In the genomic region with DNA sequence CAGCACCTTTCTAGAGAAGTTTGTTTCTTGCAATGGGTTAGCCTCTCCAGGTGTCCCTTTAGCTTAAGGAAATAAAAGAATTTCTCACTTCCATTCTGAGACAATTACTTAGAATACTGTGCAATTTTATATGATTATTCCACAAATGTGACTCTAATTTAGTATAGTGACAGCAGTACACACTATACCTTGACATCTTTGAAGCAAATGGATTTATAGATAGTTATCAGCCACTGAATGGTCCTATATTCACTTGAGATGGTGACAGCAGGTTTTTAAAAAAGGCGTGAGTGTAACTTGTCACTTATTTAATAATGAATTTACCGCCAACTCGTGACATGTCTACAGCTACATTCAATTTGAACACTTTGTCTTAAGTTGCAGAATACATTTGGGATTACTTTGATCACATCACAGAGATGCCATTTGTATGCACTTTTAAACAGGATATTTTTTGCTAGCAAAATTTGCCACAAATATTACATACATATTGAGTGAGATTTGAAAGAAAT, we compare ENCODE assay signal across 8 cellular contexts.
"Had no signal": no experiment of that assay in that cellular context is flagged by ENCODE, and none has a peak within 500 bp of the region (broad histone marks: within the 10 kb centered on the region; RNA-seq: fewer than 3 reads in every experiment).

No MANE protein-coding gene starts in this region.

- H2AFZ ChIP-seq: GM23248 had no signal

- DNase-seq: GM23248, GOT3, H7, HFFc6, IMR-90 had no signal

- H3K9me3 ChIP-seq: HAP-1 had no signal

- H3K27ac Mint-ChIP-seq: HFFc6 had no signal

- ATAC-seq: HCT116, K562 had no signal

- H3K4me1 ChIP-seq: HAP-1 had no signal

- H3K9ac ChIP-seq: GM23248 had no signal

- H3K27ac ChIP-seq: GM23248 had no signal

- H3K4me3 Mint-ChIP-seq: HFFc6 had no signal

- H3K9me3 Mint-ChIP-seq: HFFc6 had no signal

- H3K4me3 ChIP-seq: GM23248, HAP-1, K562 had no signal
